1 cellular context compared by ENCODE assay signal in the genomic region with DNA sequence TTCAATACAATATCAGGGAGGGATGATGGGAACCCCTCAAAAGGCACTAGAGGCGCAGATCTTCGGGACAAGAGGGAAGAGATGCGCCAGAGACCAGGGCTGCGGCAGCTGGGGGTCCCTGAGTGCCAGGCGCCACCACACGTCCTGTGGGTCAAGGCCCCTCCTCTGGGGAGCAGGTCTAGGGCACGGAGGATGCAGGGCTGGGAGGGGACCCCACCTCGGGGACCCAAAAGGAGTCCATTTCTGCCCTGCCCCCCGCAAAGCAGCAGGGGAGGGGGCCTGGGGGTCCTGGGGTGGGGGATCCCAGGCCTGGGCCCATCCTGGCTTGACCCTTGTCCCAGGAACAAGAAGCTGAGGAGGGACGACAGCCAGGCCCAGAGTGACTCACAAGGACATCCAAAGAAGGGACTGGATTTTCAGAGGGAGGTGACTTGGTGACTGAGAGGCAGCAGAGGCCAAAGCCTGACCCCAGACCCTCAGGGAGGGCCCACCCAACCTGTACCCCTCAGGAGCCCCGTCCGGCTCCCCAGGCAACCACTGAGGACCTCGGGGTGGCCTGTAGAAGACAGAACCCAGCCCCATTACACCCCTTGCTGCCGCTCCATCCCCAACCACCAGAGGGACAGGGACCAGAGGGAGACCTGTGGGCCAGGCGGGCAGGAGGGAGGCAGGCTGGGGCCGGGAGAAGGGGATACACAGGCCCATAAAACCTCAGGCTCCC.
TF ChIP-seq lines count a peak whose summit lies in the region.

No MANE protein-coding gene starts in this region.

TF ChIP-seq in endothelial cell of umbilical vein, 7 proteins besides CTCF, POLR2A, EP300 and RAD21:
- TF ChIP-seq EZH2 (IDR thresholded peaks at IDR 0.05; ENCODE audit: borderline replicate concordance, low read depth, low read length, severe bottlenecking) (no peak), POLR2AphosphoS5 (IDR thresholded peaks at IDR 0.05; ENCODE audit: insufficient read depth, low read depth, low read length) (peak; percentile 30), JUN (IDR thresholded peaks at IDR 0.05; ENCODE audit: borderline replicate concordance, insufficient read depth, insufficient read length, low read depth) (no peak)
